17 cellular contexts compared by ENCODE assay signal in the genomic region with DNA sequence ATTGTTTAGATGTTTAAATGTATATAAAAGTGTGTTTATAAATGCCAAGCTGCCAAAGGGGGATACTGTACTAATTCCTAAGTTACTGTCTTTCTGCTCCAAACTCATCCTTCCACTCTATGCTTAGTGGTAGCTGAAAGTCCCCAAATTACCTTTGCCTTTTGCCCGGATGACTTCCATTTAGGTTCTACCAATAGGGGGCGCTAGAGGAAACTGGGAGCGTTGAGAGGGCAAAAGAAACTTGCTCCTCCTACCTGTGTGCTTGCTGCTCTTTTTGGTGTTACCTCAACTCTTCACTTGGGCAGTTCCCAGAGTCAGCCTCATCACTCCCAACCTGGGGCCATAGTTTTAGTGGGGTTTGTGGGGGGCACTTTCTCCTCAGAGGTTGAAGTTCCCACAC. TPM values are rescaled to one million over a fixed set of nuclear protein-coding genes. Genes with fewer than 3 reads are reported as not detected.
DNase-seq lines count a peak whose midpoint lies in the region; ATAC-seq and TF ChIP-seq lines count a peak whose summit lies in the region.
"Had no signal": no experiment of that assay in that cellular context is flagged by ENCODE, and none has a peak within 500 bp of the region (broad histone marks: within the 10 kb centered on the region; RNA-seq: fewer than 3 reads in every experiment).

No MANE protein-coding gene starts in this region.

- no peaks in the 10 kb centered on the region for H3K27me3 ChIP-seq in H9 (ENCODE audit: insufficient read depth, low read length)
- H3K27me3 ChIP-seq in RWPE2 (ENCODE audit: insufficient read depth, poor library complexity, severe bottlenecking) = no peaks in the 10 kb centered on the region
- H3K27me3 ChIP-seq: MG63, neutrophil, vagina had no signal

- no peak overlapping the region for H3K4me3 Mint-ChIP-seq in H9
- H3K4me3 Mint-ChIP-seq: activated CD4-positive, alpha-beta T cell treated with anti-CD3 and anti-CD28 coated beads, Interleukin-2, amount 10 ng/mL, durations not matched to agents 7 days and 5 days; activated naive CD4-positive, alpha-beta T cell treated with anti-CD3 and anti-CD28 coated beads for 36 hours; CD8-positive, alpha-beta T cell; central memory CD8-positive, alpha-beta T cell had no signal

- H3K36me3 Mint-ChIP-seq in H9 (ENCODE audit: insufficient read depth in 1 of 3, low read depth in 3 of 3) = peaks cover 2 to 11% (median 2%) of the 10 kb centered on the region in 3 experiments; a peak in 4 of 7 replicates
- H3K36me3 Mint-ChIP-seq: CD8-positive, alpha-beta T cell had no signal

- TF ChIP-seq CTCF in C4-2B (conservative IDR thresholded peaks at IDR 0.05) (peak; percentile 70), H9 (conservative IDR thresholded peaks at IDR 0.05) (peak; percentile 82), RWPE2 (IDR thresholded peaks at IDR 0.05; ENCODE audit: poor library complexity, severe bottlenecking) (peak; percentile 12)

- H3K4me1 ChIP-seq in H9 (ENCODE audit: insufficient read depth, low read length) (no peaks in the 10 kb centered on the region), RWPE2 (ENCODE audit: insufficient read depth, poor library complexity, severe bottlenecking) (no peaks in the 10 kb centered on the region)
- H3K4me1 ChIP-seq: left ventricle myocardium inferior, vagina had no signal

- no peak for ATAC-seq in RWPE2 (ENCODE audit: low read depth)
- no peak for ATAC-seq in HG03354 (IDR thresholded peaks at IDR 0.05; ENCODE audit: poor library complexity, severe bottlenecking, unreplicated experiment)
- ATAC-seq: CD8-positive, alpha-beta T cell had no signal

- no peak overlapping the region for H3K23ac ChIP-seq in H9 (ENCODE audit: insufficient read length, low read depth, low read length)

- H2BK120ac ChIP-seq in H9 (ENCODE audit: low read depth, low read length, poor library complexity, severe bottlenecking) = no peak overlapping the region

- no peaks in the 10 kb centered on the region for H3K79me1 ChIP-seq in H9 (ENCODE audit: insufficient read depth, low read depth, low read length, poor library complexity, severe bottlenecking)

- no peak overlapping the region for H2BK20ac ChIP-seq in H9 (ENCODE audit: low read depth, low read length, poor library complexity, severe bottlenecking)

- WGBS in H9 (ENCODE audit: extremely low coverage, insufficient read length, low lambda C conversion rate) = no CpG with 5 or more reads among the region's 3 CpGs

- no peaks in the 10 kb centered on the region for H3K79me2 ChIP-seq in H9 (ENCODE audit: insufficient read depth, low read length)

- H4K91ac ChIP-seq in H9 (ENCODE audit: insufficient read length, low read depth, low read length) = no peak overlapping the region

- no peak overlapping the region for H3K9ac ChIP-seq in H9 (ENCODE audit: extremely low read depth, insufficient read length, low read length)

- H3K14ac ChIP-seq in H9 (ENCODE audit: insufficient read depth, low read length) = no peak overlapping the region

- H2BK5ac ChIP-seq in H9 (ENCODE audit: insufficient read length, low read length) = no peak overlapping the region

- H2AK5ac ChIP-seq in H9 (ENCODE audit: insufficient read length, low read length) = no peak overlapping the region

- H3K27ac ChIP-seq in C4-2B = no peak overlapping the region
- no peak overlapping the region for H3K27ac ChIP-seq in H9 (ENCODE audit: insufficient read length, low read depth, low read length)
- no peak overlapping the region for H3K27ac ChIP-seq in RWPE2 (ENCODE audit: poor library complexity, severe bottlenecking)
- H3K27ac ChIP-seq: left ventricle myocardium inferior, neutrophil, vagina had no signal

- H3T11ph ChIP-seq in H9 (ENCODE audit: low read length) = no peak overlapping the region

- no peaks in the 10 kb centered on the region for H4K20me1 ChIP-seq in H9 (ENCODE audit: control insufficient read depth, insufficient read depth, insufficient read length)

- no peak overlapping the region for H3K27ac Mint-ChIP-seq in H9
- H3K27ac Mint-ChIP-seq: activated CD4-positive, alpha-beta T cell treated with anti-CD3 and anti-CD28 coated beads, Interleukin-2, amount 10 ng/mL, durations not matched to agents 7 days and 5 days; activated naive CD4-positive, alpha-beta T cell treated with anti-CD3 and anti-CD28 coated beads for 36 hours; CD8-positive, alpha-beta T cell had no signal

- H4K5ac ChIP-seq in H9 (ENCODE audit: insufficient read length, low read depth, low read length) = no peak overlapping the region

- H3K27me3 Mint-ChIP-seq in H9 (ENCODE audit: low read depth) = no peaks in the 10 kb centered on the region

- H2AFZ ChIP-seq in H9 (ENCODE audit: low read length) = peak overlapping the region; percentile 69

- no peak overlapping the region for H2BK15ac ChIP-seq in H9 (ENCODE audit: low read depth, low read length)

- H3K23me2 ChIP-seq in H9 (ENCODE audit: insufficient read length, low read depth, low read length, poor library complexity, severe bottlenecking) = no peaks in the 10 kb centered on the region

- no peak overlapping the region for H4K8ac ChIP-seq in H9 (replicated peaks; ENCODE audit: insufficient read length, low read depth, low read length)

- H3K18ac ChIP-seq in H9 (ENCODE audit: insufficient read length, low read depth, low read length) = no peak overlapping the region

- no peak overlapping the region for H3K56ac ChIP-seq in H9 (ENCODE audit: insufficient read length, low read depth, low read length)

- H3K4me3 ChIP-seq in RWPE2 (ENCODE audit: severe bottlenecking) = no peak overlapping the region
- H3K4me3 ChIP-seq: left ventricle myocardium inferior, MG63, vagina had no signal

- H3K4ac ChIP-seq in H9 (ENCODE audit: low read depth, low read length) = no peak overlapping the region

- H2BK12ac ChIP-seq in H9 (ENCODE audit: insufficient read length, low read depth, low read length) = no peak overlapping the region

- no peaks in the 10 kb centered on the region for H3K9me3 ChIP-seq in H9 (ENCODE audit: control insufficient read depth, low read depth, low read length)
- no peaks in the 10 kb centered on the region for H3K9me3 ChIP-seq in RWPE2 (ENCODE audit: severe bottlenecking)
- H3K9me3 ChIP-seq: MG63, neutrophil, vagina had no signal

- DNase-seq in H9 = peak; percentile 53
- no peak for DNase-seq in RWPE2 (ENCODE audit: low spot score)
- DNase-seq in iPS DF 19.7 (ENCODE audit: low read depth, low spot score) = peak; percentile 9
- DNase-seq in AG08395 (ENCODE audit: low spot score) = no peak
- no peak for DNase-seq in activated gamma-delta T cell (lab: John Stamatoyannopoulos, UW)
- no peak for DNase-seq in NCI-H1105 (lab: John Stamatoyannopoulos, UW)
- DNase-seq: activated CD4-positive, alpha-beta T cell treated with anti-CD3 and anti-CD28 coated beads, Interleukin-2, amount 10 ng/mL, durations not matched to agents 7 days and 5 days; activated naive CD4-positive, alpha-beta T cell treated with anti-CD3 and anti-CD28 coated beads for 36 hours; CD8-positive, alpha-beta T cell; left ventricle myocardium inferior; MG63; NCI-H524 treated with DMSO at 0.1 percent for 48 hours had no signal

- H3K9me3 Mint-ChIP-seq in H9 = peaks cover 6 to 9% of the 10 kb centered on the region in 2 experiments; a peak in 4 of 5 replicates
- H3K9me3 Mint-ChIP-seq: activated CD4-positive, alpha-beta T cell treated with anti-CD3 and anti-CD28 coated beads, Interleukin-2, amount 10 ng/mL, durations not matched to agents 7 days and 5 days had no signal

- H3K4me2 ChIP-seq in H9 (ENCODE audit: insufficient read depth, insufficient read length, low read length) = no peak overlapping the region

- no peaks in the 10 kb centered on the region for H3K36me3 ChIP-seq in RWPE2 (ENCODE audit: low read depth)
- H3K36me3 ChIP-seq: left ventricle myocardium inferior, MG63, neutrophil, vagina had no signal

- peaks cover 9 to 11% of the 10 kb centered on the region in 2 experiments for H3K4me1 Mint-ChIP-seq in H9
- H3K4me1 Mint-ChIP-seq: activated CD4-positive, alpha-beta T cell treated with anti-CD3 and anti-CD28 coated beads, Interleukin-2, amount 10 ng/mL, durations not matched to agents 7 days and 5 days; central memory CD8-positive, alpha-beta T cell had no signal

RNA-seq across cellular contexts. Expression of a gene that starts 5.9 kb away (rescaled TPM):
- total RNA-seq in H9 (2021) = 0.13 TPM in 1 of 2 replicates, not detected in the other
- total RNA-seq: activated CD4-positive, alpha-beta T cell treated with anti-CD3 and anti-CD28 coated beads, Interleukin-2, amount 10 ng/mL, durations not matched to agents 7 days and 5 days; activated naive CD4-positive, alpha-beta T cell treated with anti-CD3 and anti-CD28 coated beads for 36 hours; CD8-positive, alpha-beta T cell; left ventricle myocardium inferior; vagina had no signal

RNA-seq across cellular contexts. Expression of a gene that starts 15.0 kb away (rescaled TPM):
- not detected in 2 replicates for total RNA-seq in H9 (2021)
- total RNA-seq: activated CD4-positive, alpha-beta T cell treated with anti-CD3 and anti-CD28 coated beads, Interleukin-2, amount 10 ng/mL, durations not matched to agents 7 days and 5 days; activated naive CD4-positive, alpha-beta T cell treated with anti-CD3 and anti-CD28 coated beads for 36 hours; CD8-positive, alpha-beta T cell; left ventricle myocardium inferior; vagina had no signal

RNA-seq across cellular contexts. Expression of a gene that starts 22.4 kb away (rescaled TPM):
- total RNA-seq in H9 (2021) = not detected in 2 replicates
- total RNA-seq: activated CD4-positive, alpha-beta T cell treated with anti-CD3 and anti-CD28 coated beads, Interleukin-2, amount 10 ng/mL, durations not matched to agents 7 days and 5 days; activated naive CD4-positive, alpha-beta T cell treated with anti-CD3 and anti-CD28 coated beads for 36 hours; CD8-positive, alpha-beta T cell; left ventricle myocardium inferior; vagina had no signal

RNA-seq across cellular contexts. Expression of a gene that starts 45.7 kb away (rescaled TPM):
- total RNA-seq in H9 (2021) = not detected in 2 replicates
- total RNA-seq: activated CD4-positive, alpha-beta T cell treated with anti-CD3 and anti-CD28 coated beads, Interleukin-2, amount 10 ng/mL, durations not matched to agents 7 days and 5 days; activated naive CD4-positive, alpha-beta T cell treated with anti-CD3 and anti-CD28 coated beads for 36 hours; CD8-positive, alpha-beta T cell; left ventricle myocardium inferior; vagina had no signal

RNA-seq across cellular contexts. Expression of a gene that starts 59.3 kb away (rescaled TPM):
- not detected in 2 replicates for total RNA-seq in H9 (2021)
- total RNA-seq: activated CD4-positive, alpha-beta T cell treated with anti-CD3 and anti-CD28 coated beads, Interleukin-2, amount 10 ng/mL, durations not matched to agents 7 days and 5 days; activated naive CD4-positive, alpha-beta T cell treated with anti-CD3 and anti-CD28 coated beads for 36 hours; CD8-positive, alpha-beta T cell; left ventricle myocardium inferior; vagina had no signal

Comparison
In these comparisons a context has a peak if more than half of its experiments do, and no peak if none do; other contexts are left out.
1. CTCF ChIP-seq: peak in every context shown above with its lines; median percentile 82 in H9; 70 in C4-2B; 12 in RWPE2.
2. DNase-seq: peak in H9 (single experiment) and iPS DF 19.7 (single experiment); none in RWPE2 (single experiment), AG08395 (single experiment), activated gamma-delta T cell (single experiment) and NCI-H1105 (single experiment).